Comparison of ENCODE assay signal across 8 cellular contexts in genomic region chr3:66998899-66999235, GRCh38. TPM values are rescaled to one million over a fixed set of nuclear protein-coding genes. Genes with fewer than 3 reads are reported as not detected.
A peak's percentile ranks its signal among the peaks of the same experiment; 100 is the strongest.
DNase-seq lines count a peak whose midpoint lies in the region.

No MANE protein-coding gene starts in this region.

- peaks cover 0 to 6% (median 4%) of the 10 kb centered on the region in 5 donors for H3K36me3 ChIP-seq in subcutaneous abdominal adipose tissue (ENCODE audit: control insufficient read depth in 5 of 5, insufficient read depth in 5 of 5, low read length in 5 of 5)

- H3K36me3 Mint-ChIP-seq in activated CD4-positive, alpha-beta memory T cell treated with anti-CD3 and anti-CD28 coated beads, Interleukin-2, amount 10 ng/mL, durations not matched to agents 7 days and 5 days (ENCODE audit: low read depth): peaks cover 28% of the 10 kb centered on the region

- H3K27ac ChIP-seq in subcutaneous abdominal adipose tissue (ENCODE audit: low read depth, low read length): peak overlapping the region; percentile 19

- peak; percentile 14 for DNase-seq in NCI-H1092 treated with DMSO at 0.1 percent for 48 hours (lab: John Stamatoyannopoulos, UW)
- DNase-seq in NCI-H1092 (lab: John Stamatoyannopoulos, UW): no peak
- DNase-seq in activated CD4-positive, alpha-beta memory T cell treated with anti-CD3 and anti-CD28 coated beads, Interleukin-2, amount 10 ng/mL, durations not matched to agents 7 days and 5 days: no peak
- no peak for DNase-seq in stimulated activated CD4-positive, alpha-beta T cell treated with anti-CD3 and anti-CD28 coated beads, Interleukin-2, amount 100 ng/mL, for 48 hours
- DNase-seq in superior temporal gyrus (ENCODE audit: extremely low spot score): no peak
- no peak for DNase-seq in retina

- H3K9ac ChIP-seq in subcutaneous abdominal adipose tissue (ENCODE audit: low read length in 5 of 5): peak overlapping the region in 4 of 5 donors; percentile 38 to 73 (median 58)

- POLR2A ChIA-PET in activated CD4-positive, alpha-beta memory T cell treated with anti-CD3 and anti-CD28 coated beads, Interleukin-2, amount 10 ng/mL, durations not matched to agents 7 days and 5 days (lab: Charles Lee): interaction anchor here (1.5 to 2.7 kb wide), 7 partner anchors 9 to 777 kb away, joined by 3 to 23 read pairs (median 9); partner anchors contain the start of gene SUCLG2

- peaks cover 16% of the 10 kb centered on the region for H3K27me3 Mint-ChIP-seq in activated CD4-positive, alpha-beta memory T cell treated with anti-CD3 and anti-CD28 coated beads, Interleukin-2, amount 10 ng/mL, durations not matched to agents 7 days and 5 days

- H3K9me3 Mint-ChIP-seq in activated CD4-positive, alpha-beta memory T cell treated with anti-CD3 and anti-CD28 coated beads, Interleukin-2, amount 10 ng/mL, durations not matched to agents 7 days and 5 days: no peaks in the 10 kb centered on the region

- peak overlapping the region; percentile 85 for H3K4me3 Mint-ChIP-seq in activated CD4-positive, alpha-beta memory T cell treated with anti-CD3 and anti-CD28 coated beads, Interleukin-2, amount 10 ng/mL, durations not matched to agents 7 days and 5 days

- CTCF ChIA-PET in activated CD4-positive, alpha-beta memory T cell treated with anti-CD3 and anti-CD28 coated beads, Interleukin-2, amount 10 ng/mL, durations not matched to agents 7 days and 5 days (lab: Charles Lee): interaction anchor here (1.6 to 3.6 kb wide), 2 partner anchors 27 to 656 kb away, joined by 7 to 47 read pairs; no protein-coding TSS in a partner anchor

- H3K4me1 ChIP-seq in subcutaneous abdominal adipose tissue (ENCODE audit: control insufficient read depth in 5 of 5, insufficient read depth in 5 of 5, low read length in 5 of 5): peaks cover 0 to 19% (median 13%) of the 10 kb centered on the region in 5 donors

- peaks cover 45% of the 10 kb centered on the region for H3K4me1 Mint-ChIP-seq in activated CD4-positive, alpha-beta memory T cell treated with anti-CD3 and anti-CD28 coated beads, Interleukin-2, amount 10 ng/mL, durations not matched to agents 7 days and 5 days

- H3K27ac Mint-ChIP-seq in activated CD4-positive, alpha-beta memory T cell treated with anti-CD3 and anti-CD28 coated beads, Interleukin-2, amount 10 ng/mL, durations not matched to agents 7 days and 5 days: peak overlapping the region; percentile 88

- no peaks in the 10 kb centered on the region for H3K27me3 ChIP-seq in subcutaneous abdominal adipose tissue (ENCODE audit: control insufficient read depth in 5 of 5, insufficient read depth in 4 of 5, low read length in 5 of 5)

- peak overlapping the region; percentile 82 for H3K4me3 ChIP-seq in iPS-18c (ENCODE audit: insufficient read depth, low read depth, low read length)
- H3K4me3 ChIP-seq in subcutaneous abdominal adipose tissue (ENCODE audit: low read depth in 1 of 5, low read length in 5 of 5): peak overlapping the region; percentile 83 to 90 (median 86)

- no peaks in the 10 kb centered on the region for H3K9me3 ChIP-seq in iPS-18c (ENCODE audit: control insufficient read depth, insufficient read depth, low read length)
- H3K9me3 ChIP-seq in subcutaneous abdominal adipose tissue (ENCODE audit: control insufficient read depth in 5 of 5, low read length in 5 of 5): no peaks in the 10 kb centered on the region

RNA-seq across cellular contexts. Expression of gene KBTBD8, which starts 0.8 kb away (rescaled TPM):
- 10 to 100 TPM; 14.8 to 16.0 TPM for total RNA-seq in activated CD4-positive, alpha-beta memory T cell treated with anti-CD3 and anti-CD28 coated beads, Interleukin-2, amount 10 ng/mL, durations not matched to agents 7 days and 5 days
